16 cellular contexts compared by ENCODE assay signal in genomic region chr17:80109066-80109618, GRCh38.
"Had no signal": no experiment of that assay in that cellular context is flagged by ENCODE, and none has a peak within 500 bp of the region (broad histone marks: within the 10 kb centered on the region; RNA-seq: fewer than 3 reads in every experiment).

No MANE protein-coding gene starts in this region.

- H3K4me1 ChIP-seq: colonic mucosa, lower lobe of right lung, pancreas, transverse colon had no signal

- DNase-seq: activated CD4-positive, alpha-beta T cell treated with anti-CD3 and anti-CD28 coated beads, Interleukin-2, amount 10 ng/mL, durations not matched to agents 24 days and 14 days; activated naive CD4-positive, alpha-beta T cell treated with anti-CD3 and anti-CD28 coated beads for 36 hours; caudate nucleus; colonic mucosa; esophagus squamous epithelium; left cardiac atrium; lower lobe of right lung; naive B cell; stimulated activated CD4-positive, alpha-beta T cell treated with anti-CD3 and anti-CD28 coated beads, Interleukin-15, amount 100 ng/mL, for 24 hours; stimulated activated CD4-positive, alpha-beta T cell treated with anti-CD3 and anti-CD28 coated beads, Interleukin-4, amount 100 ng/mL, for 1 hour; stimulated activated naive CD4-positive, alpha-beta T cell treated with Interleukin-2 at 50 U/mL for 16 hours; substantia nigra; transverse colon had no signal

- H3K27ac ChIP-seq: colonic mucosa, lower lobe of right lung, pancreas, transverse colon, vagina had no signal

- H3K36me3 ChIP-seq: colonic mucosa, lower lobe of right lung, pancreas, transverse colon had no signal

- H3K4me3 ChIP-seq: colonic mucosa, esophagus squamous epithelium, lower lobe of right lung, pancreas, transverse colon, vagina had no signal

- ATAC-seq: left cardiac atrium, lower lobe of right lung, pancreas, T-helper 17 cell had no signal

- H3K4me3 Mint-ChIP-seq: activated CD4-positive, alpha-beta T cell treated with anti-CD3 and anti-CD28 coated beads, Interleukin-2, amount 10 ng/mL, durations not matched to agents 24 days and 14 days; activated naive CD4-positive, alpha-beta T cell treated with anti-CD3 and anti-CD28 coated beads for 36 hours; T-helper 17 cell had no signal

- H3K27me3 Mint-ChIP-seq: activated CD4-positive, alpha-beta T cell treated with anti-CD3 and anti-CD28 coated beads, Interleukin-2, amount 10 ng/mL, durations not matched to agents 24 days and 14 days; naive B cell; T-helper 17 cell had no signal

- H3K27me3 ChIP-seq: colonic mucosa, esophagus squamous epithelium, pancreas, transverse colon, vagina had no signal

- H3K4me1 Mint-ChIP-seq: activated CD4-positive, alpha-beta T cell treated with anti-CD3 and anti-CD28 coated beads, Interleukin-2, amount 10 ng/mL, durations not matched to agents 24 days and 14 days; T-helper 17 cell had no signal

- H3K36me3 Mint-ChIP-seq: naive B cell had no signal

- H3K9me3 Mint-ChIP-seq: activated CD4-positive, alpha-beta T cell treated with anti-CD3 and anti-CD28 coated beads, Interleukin-2, amount 10 ng/mL, durations not matched to agents 24 days and 14 days; activated naive CD4-positive, alpha-beta T cell treated with anti-CD3 and anti-CD28 coated beads for 36 hours had no signal

- H3K27ac Mint-ChIP-seq: activated CD4-positive, alpha-beta T cell treated with anti-CD3 and anti-CD28 coated beads, Interleukin-2, amount 10 ng/mL, durations not matched to agents 24 days and 14 days; activated naive CD4-positive, alpha-beta T cell treated with anti-CD3 and anti-CD28 coated beads for 36 hours; naive B cell; T-helper 17 cell had no signal

- H3K9me3 ChIP-seq: colonic mucosa, esophagus squamous epithelium, lower lobe of right lung, pancreas, transverse colon, vagina had no signal
